Comparison of ENCODE assay signal across 1 cellular context in genomic region chr5:95050708-95051107, GRCh38.
TF ChIP-seq lines count a peak whose summit lies in the region.

No MANE protein-coding gene starts in this region.

TF ChIP-seq in HEK293, 187 proteins besides CTCF, POLR2A, EP300 and RAD21 (continued from another document):
- 0 out of 2 replicates have a peak, but pooled peaks have one; percentile 21 for TF ChIP-seq ZNF664 (tag by site-specific recombination; IDR thresholded peaks at IDR 0.05)
- TF ChIP-seq SP7 (tag by site-specific recombination; IDR thresholded peaks at IDR 0.05) = peak; percentile 61
- TF ChIP-seq ZNF335 (tag by site-specific recombination; conservative IDR thresholded peaks at IDR 0.05) = peak; percentile 40; the same call in 1 of the 2 replicates
